ENCODE assay signal across 1 cellular context in the genomic region with DNA sequence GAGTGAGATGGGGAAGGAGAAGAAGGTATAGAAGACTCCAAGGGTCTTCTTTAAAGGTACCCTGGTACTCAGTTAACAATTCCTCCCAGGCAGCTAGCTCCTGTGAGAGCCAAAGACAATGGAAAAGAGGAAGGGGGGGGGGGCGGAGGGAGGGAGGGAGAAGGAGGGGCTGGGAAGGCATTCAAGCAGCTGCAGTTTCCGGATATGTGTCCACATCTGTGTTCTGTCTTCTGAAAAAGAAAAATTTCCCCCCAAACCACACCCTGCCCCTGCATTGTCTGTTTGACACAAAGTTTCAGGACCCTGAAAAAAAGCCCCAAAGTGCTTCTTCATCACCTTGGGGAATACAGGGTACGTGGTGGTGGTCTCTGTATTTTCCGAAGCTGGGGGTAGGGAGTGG.
TF ChIP-seq lines count a peak whose summit lies in the region.

No MANE protein-coding gene starts in this region.

TF ChIP-seq in endothelial cell of umbilical vein, 7 proteins besides CTCF, POLR2A, EP300 and RAD21:
- TF ChIP-seq FOS (IDR thresholded peaks at IDR 0.05; ENCODE audit: borderline replicate concordance, insufficient read depth, low read length) (no peak), POLR2AphosphoS5 (IDR thresholded peaks at IDR 0.05; ENCODE audit: insufficient read depth, low read depth, low read length) (no peak), GATA2 (IDR thresholded peaks at IDR 0.05; ENCODE audit: insufficient read depth, insufficient read length, low read depth, low read length) (no peak), EZH2 (IDR thresholded peaks at IDR 0.05; ENCODE audit: borderline replicate concordance, low read depth, low read length, severe bottlenecking) (no peak), JUN (IDR thresholded peaks at IDR 0.05; ENCODE audit: borderline replicate concordance, insufficient read depth, insufficient read length, low read depth) (no peak), MYC (IDR thresholded peaks at IDR 0.05; ENCODE audit: low read depth, low read length) (no peak)
- TF ChIP-seq, protein P1, sequence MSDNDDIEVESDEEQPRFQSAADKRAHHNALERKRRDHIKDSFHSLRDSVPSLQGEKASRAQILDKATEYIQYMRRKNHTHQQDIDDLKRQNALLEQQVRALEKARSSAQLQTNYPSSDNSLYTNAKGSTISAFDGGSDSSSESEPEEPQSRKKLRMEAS (IDR thresholded peaks at IDR 0.05; ENCODE audit: insufficient read depth, insufficient read length): no peak
